8 cellular contexts compared by ENCODE assay signal in genomic region chr9:134135343-134136116, GRCh38. TPM values are rescaled to one million over a fixed set of nuclear protein-coding genes. Genes with fewer than 3 reads are reported as not detected.
DNase-seq lines count a peak whose midpoint lies in the region; FAIRE-seq and TF ChIP-seq lines count a peak whose summit lies in the region.

TSS of gene WDR5 (plus strand) at chr9:134136082. CDS start at chr9:134139878, 3,796 bp downstream.

- H3K4me3 ChIP-seq in MM.1S (ENCODE audit: low read length) = peak within 1 kb of the TSS; percentile 100
- H3K4me3 ChIP-seq in SK-N-MC = peak within 1 kb of the TSS; percentile 94
- H3K4me3 ChIP-seq in neuronal stem cell (ENCODE audit: low read length in 2 of 2) = peak within 1 kb of the TSS; percentile 90 to 99

- DNase-seq in EH (ENCODE audit: low read depth) = peak; percentile 89
- peak; percentile 77 for DNase-seq in H4 (ENCODE audit: low spot score)
- DNase-seq in MM.1S = peak; percentile 89
- DNase-seq in SK-N-MC (ENCODE audit: low read depth, low spot score) = peak; percentile 37
- DNase-seq in activated naive CD4-positive, alpha-beta T cell treated with anti-CD3 and anti-CD28 coated beads for 36 hours = peak; percentile 92
- peak; percentile 100 for DNase-seq in frontal cortex (ENCODE audit: low spot score in 2 of 2)
- DNase-seq in neuronal stem cell (ENCODE audit: low spot score) = peak; percentile 87
- DNase-seq in stromal cell of bone marrow (ENCODE audit: low read depth) = peak; percentile 76

- H3K27me3 Mint-ChIP-seq in activated naive CD4-positive, alpha-beta T cell treated with anti-CD3 and anti-CD28 coated beads for 36 hours (ENCODE audit: low read depth) = no peaks in the 10 kb centered on the region

- H3K27ac Mint-ChIP-seq in activated naive CD4-positive, alpha-beta T cell treated with anti-CD3 and anti-CD28 coated beads for 36 hours = peak within 1 kb of the TSS; percentile 92

- no CpG with 5 or more reads among the region's 81 CpGs for WGBS in neuronal stem cell (ENCODE audit: extremely low coverage in 2 of 2, insufficient read length in 2 of 2, insufficient replicate concordance in 1 of 2), 2 donors

- H3K9me3 Mint-ChIP-seq in activated naive CD4-positive, alpha-beta T cell treated with anti-CD3 and anti-CD28 coated beads for 36 hours = no peaks in the 10 kb centered on the region

- H3F3A ChIP-seq in MM.1S (ENCODE audit: insufficient read depth, low read length) = no peaks in the 10 kb centered on the region

- H3K36me3 ChIP-seq in MM.1S (replicated peaks; ENCODE audit: insufficient read depth, low read length) (no peaks in the 10 kb centered on the region; the same call in 1 of the 2 replicates), SK-N-MC (ENCODE audit: insufficient read depth, low read length) (peaks cover 24% of the 10 kb centered on the region), neuronal stem cell (replicated peaks in 1 of 2; ENCODE audit: control insufficient read depth in 2 of 2, insufficient read depth in 2 of 2, low read length in 2 of 2) (peaks cover 12 to 31% of the 10 kb centered on the region in 2 donors)

- peak within 1 kb of the TSS; percentile 92 for H2BK120ac ChIP-seq in neuronal stem cell (ENCODE audit: low read depth, low read length)

- H2AFZ ChIP-seq in MM.1S (ENCODE audit: low read length) (peak within 1 kb of the TSS; percentile 94), neuronal stem cell (ENCODE audit: low read length) (peak within 1 kb of the TSS; percentile 96)

- CTCF ChIA-PET in activated naive CD4-positive, alpha-beta T cell treated with anti-CD3 and anti-CD28 coated beads for 36 hours (lab: Charles Lee) = interaction anchor here (0.8 to 0.9 kb wide), 2 partner anchors 14 to 29 kb away, joined by 3 read pairs; partner anchors contain the start of gene RNU6ATAC

- no peak for FAIRE-seq in frontal cortex (lab: Jason Lieb, UNC)

- intact Hi-C loops in activated naive CD4-positive, alpha-beta T cell treated with anti-CD3 and anti-CD28 coated beads for 36 hours (cut with micrococcal nuclease) = loop anchor here (1.0 to 5.0 kb wide), 3 partner anchors 29 to 108 kb away; partner anchors contain the start of genes BRD3, BRD3OS and RNU6ATAC

- H3K14ac ChIP-seq in neuronal stem cell (ENCODE audit: low read length) = peak within 1 kb of the TSS; percentile 99

- peak within 1 kb of the TSS; percentile 98 for H2AK5ac ChIP-seq in neuronal stem cell (ENCODE audit: low read depth, low read length)

- H4K20me1 ChIP-seq in MM.1S (ENCODE audit: insufficient read depth, low read length) = peaks cover 11% of the 10 kb centered on the region; the same call in 1 of the 2 replicates

- peak within 1 kb of the TSS; percentile 91 for H3K4ac ChIP-seq in neuronal stem cell (ENCODE audit: low read length)

- peak within 1 kb of the TSS; percentile 86 for H3K4me3 Mint-ChIP-seq in activated naive CD4-positive, alpha-beta T cell treated with anti-CD3 and anti-CD28 coated beads for 36 hours

- peak within 1 kb of the TSS; percentile 84 for H2BK15ac ChIP-seq in neuronal stem cell (ENCODE audit: low read length)

- peaks cover 48% of the 10 kb centered on the region for H3K79me2 ChIP-seq in MM.1S (ENCODE audit: low read length)

- H3K27ac ChIP-seq in MM.1S (ENCODE audit: low read length) = peak within 1 kb of the TSS; percentile 80
- peak within 1 kb of the TSS; percentile 77 for H3K27ac ChIP-seq in SK-N-MC
- peak within 1 kb of the TSS; percentile 89 for H3K27ac ChIP-seq in neuronal stem cell (replicated peaks; ENCODE audit: low read length)

- H3K27me3 ChIP-seq in MM.1S (replicated peaks; ENCODE audit: insufficient read depth, low read length) (no peaks in the 10 kb centered on the region), neuronal stem cell (ENCODE audit: control insufficient read depth in 3 of 3, insufficient read depth in 3 of 3, low read depth in 1 of 3, low read length in 3 of 3) (no peaks in the 10 kb centered on the region)

- H3K9me3 ChIP-seq in MM.1S (replicated peaks; ENCODE audit: insufficient read depth, low read length) (no peaks in the 10 kb centered on the region), SK-N-MC (ENCODE audit: low read depth, low read length) (no peaks in the 10 kb centered on the region), neuronal stem cell (replicated peaks in 1 of 2; ENCODE audit: control insufficient read depth in 2 of 2, insufficient read depth in 1 of 2, low read depth in 1 of 2, low read length in 2 of 2) (no peaks in the 10 kb centered on the region)

- peak within 1 kb of the TSS; percentile 96 for H4K91ac ChIP-seq in neuronal stem cell (ENCODE audit: low read depth, low read length, poor library complexity)

- peak within 1 kb of the TSS; percentile 99 for H2BK5ac ChIP-seq in neuronal stem cell (ENCODE audit: low read length)

- H4K8ac ChIP-seq in neuronal stem cell (ENCODE audit: low read depth, low read length) = peak within 1 kb of the TSS; percentile 31

- H3K4me1 Mint-ChIP-seq in activated naive CD4-positive, alpha-beta T cell treated with anti-CD3 and anti-CD28 coated beads for 36 hours (ENCODE audit: low read depth) = peaks cover 37% of the 10 kb centered on the region

- no peaks in the 10 kb centered on the region for H3K9me2 ChIP-seq in MM.1S (replicated peaks; ENCODE audit: insufficient read depth, low read length)

- peaks cover 17% of the 10 kb centered on the region for H3K36me3 Mint-ChIP-seq in activated naive CD4-positive, alpha-beta T cell treated with anti-CD3 and anti-CD28 coated beads for 36 hours (ENCODE audit: low read depth)

- H3K4me1 ChIP-seq in MM.1S (ENCODE audit: low read length) (peaks cover 7% of the 10 kb centered on the region; the same call in 1 of the 2 replicates), neuronal stem cell (ENCODE audit: control insufficient read depth in 2 of 2, insufficient read depth in 1 of 2, low read depth in 1 of 2, low read length in 2 of 2) (peaks cover 19 to 24% of the 10 kb centered on the region in 2 donors)

- H3K79me1 ChIP-seq in neuronal stem cell (ENCODE audit: low read depth, low read length) = peaks cover 16% of the 10 kb centered on the region

- peak within 1 kb of the TSS; percentile 99 for H3K18ac ChIP-seq in neuronal stem cell (ENCODE audit: low read length)

- no peak within 1 kb of the TSS for H2BK12ac ChIP-seq in neuronal stem cell (ENCODE audit: low read length)

- peak; percentile 30 for TF ChIP-seq CTCF in MM.1S (IDR thresholded peaks at IDR 0.05; ENCODE audit: low read length)

- H3K9ac ChIP-seq in MM.1S (ENCODE audit: low read length) = peak within 1 kb of the TSS; percentile 97
- H3K9ac ChIP-seq in SK-N-MC (ENCODE audit: insufficient read length) = peak within 1 kb of the TSS; percentile 93
- H3K9ac ChIP-seq in neuronal stem cell (ENCODE audit: low read depth, low read length, poor library complexity) = peak within 1 kb of the TSS; percentile 100

- H3K23ac ChIP-seq in neuronal stem cell (ENCODE audit: low read depth, low read length, poor library complexity) = peak within 1 kb of the TSS; percentile 97

- H3K4me2 ChIP-seq in MM.1S (ENCODE audit: low read depth, low read length) = peak within 1 kb of the TSS; percentile 90
- peak within 1 kb of the TSS; percentile 95 for H3K4me2 ChIP-seq in neuronal stem cell (ENCODE audit: insufficient read depth, low read length, poor library complexity, severe bottlenecking)

RNA-seq across cellular contexts. Expression of gene WDR5, which starts in this region (rescaled TPM):
- 26.4 and 30.7 TPM in 2 replicates for total RNA-seq in H4 (2014; rRNA removed; shearing (Covaris generic))
- 10 to 100 TPM; 39.4 to 40.4 TPM for total RNA-seq in activated naive CD4-positive, alpha-beta T cell treated with anti-CD3 and anti-CD28 coated beads for 36 hours
- 24.5 TPM for total RNA-seq in frontal cortex
- 31.5 TPM for polyA plus RNA-seq in neuronal stem cell (2013, experiment 1 of 2)
- polyA plus RNA-seq in neuronal stem cell (2013, experiment 2 of 2) = 31.4 TPM

Comparison
In these comparisons a context has a peak if more than half of its experiments do, and no peak if none do; other contexts are left out.
1. Peak in every context shown above with its lines: DNase-seq, H3K4me3 ChIP-seq and H3K27ac ChIP-seq.
2. DNase-seq: peak in every context shown above with its lines; median percentile 100 in frontal cortex; 92 in activated naive CD4-positive, alpha-beta T cell treated with anti-CD3 and anti-CD28 coated beads for 36 hours; 89 in EH; 89 in MM.1S; 87 in neuronal stem cell; 77 in H4; 76 in stromal cell of bone marrow; 37 in SK-N-MC.